Comparison of ENCODE assay signal across 8 cellular contexts in genomic region chr5:142866563-142867275, GRCh38.
DNase-seq lines count a peak whose midpoint lies in the region; ATAC-seq and TF ChIP-seq lines count a peak whose summit lies in the region.

No MANE protein-coding gene starts in this region.

- no peaks in the 10 kb centered on the region for H3K9me3 ChIP-seq in BLaER1 treated with 17β-estradiol and CSF1 and Interleukin-3, amounts not matched to agents 10 nM and 100 nM (replicated peaks in 1 of 11)

- peak; percentile 66 for TF ChIP-seq CTCF in fibroblast of mammary gland (conservative IDR thresholded peaks at IDR 0.05; ENCODE audit: control insufficient read depth, insufficient read depth, low read depth, low read length)

- H3K27ac ChIP-seq in BLaER1 treated with 17β-estradiol and CSF1 and Interleukin-3, amounts not matched to agents 10 nM and 100 nM: peak overlapping the region in 8 of 11 experiments; percentile 14 to 43 (median 25); a peak in 7 of 22 replicates

- H3K4me3 ChIP-seq in BLaER1 treated with 17β-estradiol and CSF1 and Interleukin-3, amounts not matched to agents 10 nM and 100 nM: no peak overlapping the region
- no peak overlapping the region for H3K4me3 ChIP-seq in fibroblast of mammary gland (ENCODE audit: control insufficient read depth, low read depth, low read length)

- peak; percentile 33 for DNase-seq in NCI-H526 treated with DMSO at 0.1 percent for 48 hours (lab: John Stamatoyannopoulos, UW)
- peak; percentile 34 for DNase-seq in activated CD8-positive, alpha-beta memory T cell treated with anti-CD3 and anti-CD28 coated beads, Interleukin-2, amount 50 U/mL, for 4 hours
- DNase-seq in fibroblast of mammary gland (ENCODE audit: low read depth): peak; percentile 76
- DNase-seq in non-pigmented ciliary epithelial cell (ENCODE audit: low read depth): peak; percentile 43

- H3K36me3 ChIP-seq in BLaER1 treated with 17β-estradiol and CSF1 and Interleukin-3, amounts not matched to agents 10 nM and 100 nM: peaks cover 0 to 14% (median 0%) of the 10 kb centered on the region in 11 experiments; a peak in 4 of 22 replicates

- ATAC-seq in GM18519 (IDR thresholded peaks at IDR 0.05; ENCODE audit: low FRiP score, unreplicated experiment): peak; percentile 76
- peak; percentile 62 for ATAC-seq in HG03066 (IDR thresholded peaks at IDR 0.05; ENCODE audit: low read depth, unreplicated experiment)
- ATAC-seq in GM21515 (IDR thresholded peaks at IDR 0.05; ENCODE audit: unreplicated experiment): no peak

- H3K9ac ChIP-seq in BLaER1 treated with 17β-estradiol and CSF1 and Interleukin-3, amounts not matched to agents 10 nM and 100 nM: peak overlapping the region in 2 of 11 experiments; percentile 7 to 31; a peak in 3 of 22 replicates

- peaks cover 20 to 99% (median 34%) of the 10 kb centered on the region in 10 experiments for H3K4me1 ChIP-seq in BLaER1 treated with 17β-estradiol and CSF1 and Interleukin-3, amounts not matched to agents 10 nM and 100 nM

- peaks cover 3 to 100% (median 94%) of the 10 kb centered on the region in 11 experiments; a peak in 21 of 22 replicates for H4K20me1 ChIP-seq in BLaER1 treated with 17β-estradiol and CSF1 and Interleukin-3, amounts not matched to agents 10 nM and 100 nM

- no peaks in the 10 kb centered on the region for H3K27me3 ChIP-seq in BLaER1 treated with 17β-estradiol and CSF1 and Interleukin-3, amounts not matched to agents 10 nM and 100 nM

- H3K4me2 ChIP-seq in BLaER1 treated with 17β-estradiol and CSF1 and Interleukin-3, amounts not matched to agents 10 nM and 100 nM: peak overlapping the region; percentile 34 to 75 (median 54)
